8 cellular contexts compared by ENCODE assay signal in the genomic region with DNA sequence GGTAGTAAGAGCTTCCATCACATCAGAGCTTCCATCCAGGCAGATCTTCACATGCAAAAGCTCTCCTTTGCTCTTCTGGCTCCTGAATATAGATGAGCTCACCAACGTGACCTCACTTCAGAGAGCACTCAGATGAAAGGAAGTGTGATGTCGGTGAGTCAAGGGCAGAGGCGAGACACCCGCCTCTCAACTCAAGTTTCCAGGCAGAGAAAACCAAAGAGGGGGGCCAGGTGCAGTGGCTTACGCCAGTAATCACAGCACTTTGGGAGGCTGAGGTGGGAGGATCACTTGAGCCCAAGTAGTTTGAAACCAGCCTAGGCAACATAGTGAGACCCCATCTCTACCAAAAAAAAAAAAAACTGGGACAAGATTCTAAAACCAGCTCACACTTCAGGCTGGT.
A peak's percentile ranks its signal among the peaks of the same experiment; 100 is the strongest.
DNase-seq lines count a peak whose midpoint lies in the region.

No MANE protein-coding gene starts in this region.

- DNase-seq in NCI-H2107 treated with DMSO at 0.1 percent for 48 hours (lab: John Stamatoyannopoulos, UW; ENCODE audit: unreplicated experiment) (peak; percentile 20), NCI-H2107 (lab: John Stamatoyannopoulos, UW) (no peak), NCI-H2029 treated with DMSO at 0.1 percent for 48 hours (lab: John Stamatoyannopoulos, UW) (peak; percentile 79), activated T-helper 1 cell treated with Interleukin-2 at 50 U/mL for 16 hours (ENCODE audit: low read depth) (peak; percentile 28), iPS-NIHi11 (ENCODE audit: low spot score) (peak; percentile 26), SK-N-DZ (ENCODE audit: low spot score) (no peak), SKM-1 treated with dmso at 0.1 percent for 144 hours (lab: John Stamatoyannopoulos, UW; ENCODE audit: unreplicated experiment) (no peak)
- peak; percentile 54 to 80 (median 70) for DNase-seq in stimulated activated CD4-positive, alpha-beta T cell treated with anti-CD3 and anti-CD28 coated beads, TNF-alpha, amount 100 ng/mL, for 48 hours (ENCODE audit: low read depth in 3 of 3)

Comparison
In these comparisons a context has a peak if more than half of its experiments do, and no peak if none do; other contexts are left out.
1. DNase-seq: peak in NCI-H2107 treated with DMSO at 0.1 percent for 48 hours (single experiment), NCI-H2029 treated with DMSO at 0.1 percent for 48 hours (single experiment), activated T-helper 1 cell treated with Interleukin-2 at 50 U/mL for 16 hours (single experiment), iPS-NIHi11 (single experiment) and stimulated activated CD4-positive, alpha-beta T cell treated with anti-CD3 and anti-CD28 coated beads, TNF-alpha, amount 100 ng/mL, for 48 hours (3 of 3); none in NCI-H2107 (single experiment), SK-N-DZ (single experiment) and SKM-1 treated with dmso at 0.1 percent for 144 hours (single experiment).